In the genomic region with DNA sequence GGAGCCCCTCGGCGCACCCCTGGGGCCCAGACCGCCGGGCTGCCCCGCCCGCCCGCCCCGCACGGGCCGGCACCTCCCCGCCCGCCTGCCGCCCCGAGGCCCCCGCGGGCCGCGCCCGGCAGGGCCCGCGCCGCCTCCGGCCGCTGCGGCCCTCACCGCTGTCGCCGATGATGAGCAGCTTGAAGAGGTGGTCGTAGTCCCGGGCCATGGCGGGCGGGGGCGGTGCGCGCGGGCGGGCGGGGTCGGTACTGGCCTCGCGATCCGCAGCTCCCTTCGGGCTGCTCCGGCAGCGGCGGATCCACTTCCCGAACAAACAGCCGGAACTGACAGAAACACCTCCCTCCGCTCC, we compare ENCODE assay signal across 8 cellular contexts. TPM values are rescaled to one million over a fixed set of nuclear protein-coding genes. Genes with fewer than 3 reads are reported as not detected.
A peak's percentile ranks its signal among the peaks of the same experiment; 100 is the strongest.
DNase-seq lines count a peak whose midpoint lies in the region; TF ChIP-seq lines count a peak whose summit lies in the region.

A gene (minus strand): TSS at position 311 of the 349 bp plus-strand sequence. CDS start 103 bp downstream, at position 208.

- H3K4me1 ChIP-seq in DOHH2 (ENCODE audit: control insufficient read depth, low read length): peaks cover 68% of the 10 kb centered on the region
- peaks cover 8% of the 10 kb centered on the region for H3K4me1 ChIP-seq in colonic mucosa
- H3K4me1 ChIP-seq in mesendoderm (ENCODE audit: control insufficient read depth, low read depth, low read length): peaks cover 10% of the 10 kb centered on the region
- H3K4me1 ChIP-seq in urinary bladder (ENCODE audit: insufficient read depth): no peaks in the 10 kb centered on the region

- H3K4me2 ChIP-seq in DOHH2 (ENCODE audit: low read length) (peak within 1 kb of the TSS; percentile 85), mesendoderm (ENCODE audit: low read length) (peak within 1 kb of the TSS; percentile 98)

- H2BK5ac ChIP-seq in mesendoderm (ENCODE audit: low read length): peak within 1 kb of the TSS; percentile 76

- H3K79me1 ChIP-seq in mesendoderm (ENCODE audit: low read length): peaks cover 23% of the 10 kb centered on the region

- H3K23ac ChIP-seq in mesendoderm (ENCODE audit: low read length): peak within 1 kb of the TSS; percentile 98

- H3F3A ChIP-seq in DOHH2 (ENCODE audit: control insufficient read depth, insufficient read depth): peaks cover 12% of the 10 kb centered on the region

- no peak within 1 kb of the TSS for H4K5ac ChIP-seq in mesendoderm (ENCODE audit: low read length)

- H3K18ac ChIP-seq in mesendoderm (ENCODE audit: low read length): peak within 1 kb of the TSS; percentile 71

- no peaks in the 10 kb centered on the region for H3K27me3 ChIP-seq in DOHH2 (ENCODE audit: control insufficient read depth, low read length)
- no peaks in the 10 kb centered on the region for H3K27me3 ChIP-seq in colonic mucosa
- no peaks in the 10 kb centered on the region for H3K27me3 ChIP-seq in mesendoderm (ENCODE audit: insufficient read depth, low read length, poor library complexity)

- H3K79me2 ChIP-seq in DOHH2 (ENCODE audit: control insufficient read depth, low read length) (peaks cover 76% of the 10 kb centered on the region), mesendoderm (ENCODE audit: control insufficient read depth, insufficient read depth, low read length) (peaks cover 43% of the 10 kb centered on the region)

- peak within 1 kb of the TSS; percentile 74 to 87 for H3K9ac ChIP-seq in colonic mucosa (ENCODE audit: low read depth in 2 of 2, low read length in 2 of 2)
- H3K9ac ChIP-seq in mesendoderm (ENCODE audit: low read length): peak within 1 kb of the TSS; percentile 99

- H3K27ac ChIP-seq in DOHH2 (ENCODE audit: low read depth, low read length) (peak within 1 kb of the TSS; percentile 77), colonic mucosa (peak within 1 kb of the TSS; percentile 92), mesendoderm (ENCODE audit: low read depth, low read length) (peak within 1 kb of the TSS; percentile 96), urinary bladder (ENCODE audit: low read depth) (peak within 1 kb of the TSS; percentile 83)

- H3K9me2 ChIP-seq in DOHH2 (replicated peaks; ENCODE audit: control insufficient read depth, low read length): no peaks in the 10 kb centered on the region

- TF ChIP-seq CTCF in DOHH2 (IDR thresholded peaks at IDR 0.05; ENCODE audit: low read depth, low read length, poor library complexity, severe bottlenecking): no peak
- no peak for TF ChIP-seq CTCF in colonic mucosa (IDR thresholded peaks at IDR 0.05)

- peak within 1 kb of the TSS; percentile 64 for H3K4ac ChIP-seq in mesendoderm (ENCODE audit: low read depth, low read length)

- H3K4me3 ChIP-seq in DOHH2 (ENCODE audit: low read length): peak within 1 kb of the TSS; percentile 96
- peak within 1 kb of the TSS; percentile 61 for H3K4me3 ChIP-seq in Jurkat, Clone E6-1 (ENCODE audit: low read length)
- H3K4me3 ChIP-seq in colonic mucosa: peak within 1 kb of the TSS; percentile 91
- H3K4me3 ChIP-seq in mesendoderm (ENCODE audit: low read length): peak within 1 kb of the TSS; percentile 98
- peak within 1 kb of the TSS; percentile 99 for H3K4me3 ChIP-seq in urinary bladder (ENCODE audit: low read depth, low read length)

- H3K9me3 ChIP-seq in DOHH2 (ENCODE audit: control insufficient read depth, insufficient read depth, low read length) (no peaks in the 10 kb centered on the region), colonic mucosa (no peaks in the 10 kb centered on the region)

- no peak within 1 kb of the TSS for H4K8ac ChIP-seq in mesendoderm (ENCODE audit: low read depth, low read length)

- WGBS in mesendoderm (ENCODE audit: extremely low coverage, insufficient coverage, low lambda C conversion rate): no CpG with 5 or more reads among the region's 49 CpGs
- WGBS in urinary bladder: under 1% methylated on average over 43 of the region's 49 CpGs

- H2BK15ac ChIP-seq in mesendoderm (replicated peaks; ENCODE audit: low read depth): no peak within 1 kb of the TSS

- H4K20me1 ChIP-seq in DOHH2 (ENCODE audit: control insufficient read depth, insufficient read depth, low read depth, low read length): peaks cover 25% of the 10 kb centered on the region; the same call in 1 of the 2 replicates

- H2BK120ac ChIP-seq in mesendoderm (ENCODE audit: low read depth, low read length): no peak within 1 kb of the TSS

- DNase-seq in Jurkat, Clone E6-1 (ENCODE audit: low read depth, low spot score): no peak
- no peak for DNase-seq in colonic mucosa
- no peak for DNase-seq in mesendoderm
- no peak for DNase-seq in NCI-H524 (lab: John Stamatoyannopoulos, UW)
- no peak for DNase-seq in activated CD4-positive, alpha-beta T cell treated with anti-CD3 and anti-CD28 coated beads, Interleukin-2, amount 50 U/mL, for 4 hours
- no peak for DNase-seq in activated gamma-delta T cell treated with Interleukin-2 at 50 U/mL for 16 hours

- H3K36me3 ChIP-seq in DOHH2 (ENCODE audit: control insufficient read depth, low read length) (peaks cover 57% of the 10 kb centered on the region), colonic mucosa (no peaks in the 10 kb centered on the region), mesendoderm (ENCODE audit: control insufficient read depth, insufficient read depth, low read length) (no peaks in the 10 kb centered on the region), urinary bladder (ENCODE audit: insufficient read depth) (no peaks in the 10 kb centered on the region)

- H2AK5ac ChIP-seq in mesendoderm (ENCODE audit: low read length): peak within 1 kb of the TSS; percentile 92

- intact Hi-C loops in colonic mucosa (cut with DNase I): no loop called here

- H3K56ac ChIP-seq in mesendoderm (ENCODE audit: low read length): peak within 1 kb of the TSS; percentile 99

RNA-seq across cellular contexts. Expression of the gene that starts here (rescaled TPM):
- polyA plus RNA-seq in Jurkat, Clone E6-1 (2012; ENCODE audit: insufficient read depth, insufficient read length): 68.2 TPM
- 10 to 100 TPM; 46.4 to 61.9 TPM for total RNA-seq in colonic mucosa
- 40.3 TPM for polyA plus RNA-seq in mesendoderm (2013, experiment 1 of 2)
- polyA plus RNA-seq in mesendoderm (2013, experiment 2 of 2): 43.3 TPM
- 14.9 TPM for total RNA-seq in urinary bladder
- polyA plus RNA-seq in urinary bladder: 42.4 TPM
